ENCODE assay signal across 12 cellular contexts in the genomic region with DNA sequence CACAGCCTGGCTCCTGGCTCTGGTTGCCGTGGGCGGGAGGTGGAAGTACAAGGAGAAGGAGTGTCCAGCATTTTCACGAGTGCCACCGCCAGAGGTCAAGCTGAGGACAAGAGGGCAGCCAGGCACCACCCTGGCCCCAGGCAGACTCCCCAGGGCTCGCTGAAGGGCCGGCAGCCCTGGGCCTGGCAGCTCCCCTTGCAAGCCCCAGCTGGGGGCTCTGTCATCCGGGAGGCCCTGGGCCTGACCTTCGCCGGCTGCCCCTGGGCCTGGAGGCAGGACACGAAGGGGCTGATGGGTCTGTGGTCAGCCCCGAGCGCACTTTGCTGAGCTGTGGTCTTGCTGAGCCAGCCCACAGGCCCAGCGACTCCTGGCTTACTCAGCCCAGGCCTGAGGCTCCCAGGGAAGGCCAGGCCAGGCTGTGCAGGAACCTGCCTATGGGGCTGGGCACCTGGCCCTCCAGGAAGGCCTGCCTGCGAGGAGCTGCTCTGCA.
DNase-seq lines count a peak whose midpoint lies in the region; ATAC-seq, FAIRE-seq and TF ChIP-seq lines count a peak whose summit lies in the region.
"Had no signal": no experiment of that assay in that cellular context is flagged by ENCODE, and none has a peak within 500 bp of the region (broad histone marks: within the 10 kb centered on the region; RNA-seq: fewer than 3 reads in every experiment).

No MANE protein-coding gene starts in this region.

- BruUV-seq in HepG2 (replicated peaks; lab: Mats Ljungman, UMichigan) = no TSS peak

- no peak for TF ChIP-seq CTCF in HepG2 (CRISPR knock-in tag; IDR thresholded peaks at IDR 0.05)
- no peak for TF ChIP-seq CTCF in right lobe of liver (IDR thresholded peaks at IDR 0.05)
- TF ChIP-seq CTCF in choroid plexus epithelial cell (conservative IDR thresholded peaks at IDR 0.05; ENCODE audit: low read depth, low read length) = no peak

- H2BK120ac ChIP-seq in neuronal stem cell (ENCODE audit: low read depth, low read length) = peak overlapping the region; percentile 93

- H3K4me2 ChIP-seq in HepG2 (ENCODE audit: low read depth, low read length) = peak overlapping the region; percentile 95
- H3K4me2 ChIP-seq in neuronal stem cell (ENCODE audit: insufficient read depth, low read length, poor library complexity, severe bottlenecking) = no peak overlapping the region

- peak overlapping the region; percentile 96 for H2BK5ac ChIP-seq in neuronal stem cell (ENCODE audit: low read length)

- H3K4me3 ChIP-seq in HepG2 (replicated peaks in 1 of 3; ENCODE audit: insufficient read depth in 1 of 3, low read depth in 2 of 3, low read length in 3 of 3) (peak overlapping the region; percentile 49 to 78 (median 61)), right lobe of liver (no peak overlapping the region), choroid plexus epithelial cell (ENCODE audit: low read depth, low read length) (no peak overlapping the region), neuronal stem cell (ENCODE audit: low read length in 2 of 2) (no peak overlapping the region)
- H3K4me3 ChIP-seq: ovary had no signal

- peak overlapping the region; percentile 76 for H4K8ac ChIP-seq in neuronal stem cell (ENCODE audit: low read depth, low read length)

- peak overlapping the region; percentile 11 for H4K91ac ChIP-seq in neuronal stem cell (ENCODE audit: low read depth, low read length, poor library complexity)

- no peak overlapping the region for H3K27ac ChIP-seq in HepG2 (ENCODE audit: extremely low read length, insufficient read depth, low read length)
- no peak overlapping the region for H3K27ac ChIP-seq in right lobe of liver
- H3K27ac ChIP-seq in neuronal stem cell (replicated peaks; ENCODE audit: low read length) = peak overlapping the region; percentile 48

- peak overlapping the region; percentile 95 for H3K14ac ChIP-seq in neuronal stem cell (ENCODE audit: low read length)

- TF ChIP-seq POLR2A in HepG2 (IDR thresholded peaks at IDR 0.05; ENCODE audit: insufficient read depth in 1 of 2, low read depth in 2 of 2, low read length in 2 of 2) (no peak), right lobe of liver (IDR thresholded peaks at IDR 0.05) (no peak)

- no peak for FAIRE-seq in HepG2 (lab: Jason Lieb, UNC)

- H3K18ac ChIP-seq in neuronal stem cell (ENCODE audit: low read length) = peak overlapping the region; percentile 97

- H4K20me1 ChIP-seq in HepG2 (ENCODE audit: insufficient read depth, low read length) = no peaks in the 10 kb centered on the region

- TF ChIP-seq EP300 in HepG2 (IDR thresholded peaks at IDR 0.05; ENCODE audit: low read depth in 2 of 2, low read length in 2 of 2) (no peak), HepG2 (CRISPR knock-in tag; IDR thresholded peaks at IDR 0.05; ENCODE audit: borderline replicate concordance) (no peak)

- H2AFZ ChIP-seq in HepG2 (ENCODE audit: low read length) = no peak overlapping the region
- H2AFZ ChIP-seq in neuronal stem cell (ENCODE audit: low read length) = peak overlapping the region; percentile 53

- peak overlapping the region; percentile 78 for H3K9ac ChIP-seq in HepG2 (ENCODE audit: insufficient read depth, low read depth, low read length)
- peak overlapping the region; percentile 79 for H3K9ac ChIP-seq in neuronal stem cell (ENCODE audit: low read depth, low read length, poor library complexity)

- H3K4me1 ChIP-seq in HepG2 (ENCODE audit: insufficient read depth, low read length) = peaks cover 65% of the 10 kb centered on the region
- peaks cover 0 to 19% (median 2%) of the 10 kb centered on the region in 4 donors for H3K4me1 ChIP-seq in right lobe of liver
- H3K4me1 ChIP-seq in neuronal stem cell (ENCODE audit: control insufficient read depth in 2 of 2, insufficient read depth in 1 of 2, low read depth in 1 of 2, low read length in 2 of 2) = peaks cover 53 to 84% of the 10 kb centered on the region in 2 donors

- peak overlapping the region; percentile 100 for H2BK15ac ChIP-seq in neuronal stem cell (ENCODE audit: low read length)

- ATAC-seq in HepG2 (peak; percentile 34), right lobe of liver (no peak)

- no peaks in the 10 kb centered on the region for H3K9me3 ChIP-seq in HepG2 (ENCODE audit: low read length)
- H3K9me3 ChIP-seq in right lobe of liver = no peaks in the 10 kb centered on the region
- no peaks in the 10 kb centered on the region for H3K9me3 ChIP-seq in neuronal stem cell (replicated peaks in 1 of 2; ENCODE audit: control insufficient read depth in 2 of 2, insufficient read depth in 1 of 2, low read depth in 1 of 2, low read length in 2 of 2)
- H3K9me3 ChIP-seq: ovary had no signal

- no peak overlapping the region for H3K4ac ChIP-seq in neuronal stem cell (ENCODE audit: low read length)

- H3K36me3 ChIP-seq in HepG2 (replicated peaks in 1 of 2; ENCODE audit: control insufficient read depth in 1 of 2, insufficient read depth in 2 of 2, low read length in 2 of 2) (no peaks in the 10 kb centered on the region), right lobe of liver (no peaks in the 10 kb centered on the region), neuronal stem cell (replicated peaks in 1 of 2; ENCODE audit: control insufficient read depth in 2 of 2, insufficient read depth in 2 of 2, low read length in 2 of 2) (no peaks in the 10 kb centered on the region)
- H3K36me3 ChIP-seq: ovary had no signal

- H3K79me1 ChIP-seq in neuronal stem cell (ENCODE audit: low read depth, low read length) = peaks cover 7% of the 10 kb centered on the region

- POLR2A ChIA-PET in HepG2 (lab: Yijun Ruan, JAX) = interaction anchor here (0.5 to 2.9 kb wide), 7 partner anchors 9 to 121 kb away, joined by 3 to 10 read pairs (median 8); partner anchors contain the start of genes MORN1 and RER1

- H2BK12ac ChIP-seq in neuronal stem cell (ENCODE audit: low read length) = peak overlapping the region; percentile 100

- peak overlapping the region; percentile 100 for H2AK5ac ChIP-seq in neuronal stem cell (ENCODE audit: low read depth, low read length)

- DNase-seq in HepG2 (ENCODE audit: low spot score) = no peak
- no peak for DNase-seq in right lobe of liver
- peak; percentile 50 for DNase-seq in choroid plexus epithelial cell (ENCODE audit: low read depth)
- DNase-seq in neuronal stem cell (ENCODE audit: low spot score) = no peak
- DNase-seq in NOMO-1 treated with dmso at 0.1 percent for 144 hours (lab: John Stamatoyannopoulos, UW; ENCODE audit: unreplicated experiment) = no peak
- DNase-seq in hippocampal formation (lab: John Stamatoyannopoulos, UW) = no peak
- no peak for DNase-seq in NCI-H187 (lab: John Stamatoyannopoulos, UW)
- DNase-seq in NCI-H1436 (lab: John Stamatoyannopoulos, UW) = no peak
- DNase-seq: activated CD8-positive, alpha-beta memory T cell treated with anti-CD3 and anti-CD28 coated beads, Interleukin-2, amount 50 U/mL, for 4 hours; aorta; NCI-H1417; ovary had no signal

- H3K79me2 ChIP-seq in HepG2 (ENCODE audit: insufficient read depth, low read length) = no peaks in the 10 kb centered on the region

- in situ Hi-C loops in HepG2 (cut with HindIII; ENCODE audit: extremely low pct_ligation_motif_present, low pct_unique_long_range_greater_than_20kb) = no loop called here

- intact Hi-C loops in HepG2 (cut with micrococcal nuclease; ENCODE audit: unreplicated experiment) = no loop called here
- intact Hi-C loops in right lobe of liver (cut with DNase I) = loop anchor here (5.0 to 10.0 kb wide), 2 partner anchors 102 to 119 kb away; no protein-coding TSS in a partner anchor

- no peak for TF ChIP-seq RAD21 in HepG2 (CRISPR knock-in tag; IDR thresholded peaks at IDR 0.05)

- peak overlapping the region; percentile 95 for H3K23ac ChIP-seq in neuronal stem cell (ENCODE audit: low read depth, low read length, poor library complexity)

- CTCF ChIA-PET in HepG2 (lab: Yijun Ruan, JAX; ENCODE audit: low intra/inter-chr PET ratio, low total read pairs) = no interaction called here

- 0% methylated on average over 1 of the region's 14 CpGs for WGBS in HepG2 (ENCODE audit: low lambda C conversion rate)
- WGBS in right lobe of liver (ENCODE audit: insufficient coverage, low coverage, low lambda C conversion rate, missing lambda C conversion rate) = 0% methylated on average over 1 of the region's 14 CpGs
- no CpG with 5 or more reads among the region's 14 CpGs for WGBS in neuronal stem cell (ENCODE audit: extremely low coverage in 2 of 2, insufficient read length in 2 of 2, insufficient replicate concordance in 1 of 2), 2 donors

- H3K27me3 ChIP-seq in HepG2 (ENCODE audit: control insufficient read depth in 1 of 2, insufficient read depth in 2 of 2, low read length in 2 of 2) = peaks cover 13 to 36% of the 10 kb centered on the region in 2 experiments; a peak in 4 of 5 replicates
- no peaks in the 10 kb centered on the region for H3K27me3 ChIP-seq in right lobe of liver
- no peaks in the 10 kb centered on the region for H3K27me3 ChIP-seq in neuronal stem cell (ENCODE audit: control insufficient read depth in 3 of 3, insufficient read depth in 3 of 3, low read depth in 1 of 3, low read length in 3 of 3)
- H3K27me3 ChIP-seq: ovary had no signal

TF ChIP-seq in HepG2, 621 proteins besides CTCF, POLR2A, EP300 and RAD21 (continues in another document):
- no peak for TF ChIP-seq SMARCE1 (IDR thresholded peaks at IDR 0.05; ENCODE audit: borderline replicate concordance)
- TF ChIP-seq ELF3 (CRISPR knock-in tag; IDR thresholded peaks at IDR 0.05) = no peak
- no peak for TF ChIP-seq ZNF510 (CRISPR knock-in tag; IDR thresholded peaks at IDR 0.05; ENCODE audit: low read depth)
- TF ChIP-seq ZNF713 (CRISPR knock-in tag; IDR thresholded peaks at IDR 0.05) = no peak

Comparison
In these comparisons a context has a peak if more than half of its experiments do, and no peak if none do; other contexts are left out.
1. H3K4me3 ChIP-seq: peak in HepG2 (3 of 3); none in right lobe of liver (0 of 3), choroid plexus epithelial cell (single experiment) and neuronal stem cell (0 of 2).